ENCODE assay signal across 35 cellular contexts in genomic region chr17:74219576-74220133, GRCh38. TPM values are rescaled to one million over a fixed set of nuclear protein-coding genes. Genes with fewer than 3 reads are reported as not detected.
"Had no signal": no experiment of that assay in that cellular context is flagged by ENCODE, and none has a peak within 500 bp of the region (broad histone marks: within the 10 kb centered on the region; RNA-seq: fewer than 3 reads in every experiment).

No MANE protein-coding gene starts in this region.

- FAIRE-seq: frontal cortex, islet of Langerhans, TTC549 had no signal

- ATAC-seq: activated CD4-positive, CD25-positive, alpha-beta regulatory T cell treated with anti-CD3 and anti-CD28 coated beads, Interleukin-2, amount 50 U/mL, for 24 hours; left lung; mucosa of descending colon; natural killer cell treated with Interleukin-12 subunit alpha and Interleukin-12 subunit beta and Interleukin-15 and Interleukin-18, amount 100 ng/mL, for 72 hours; right lobe of liver; stimulated activated effector memory CD8-positive, alpha-beta T cell treated with anti-CD3 and anti-CD28 coated beads, Interleukin-12 subunit alpha, Interleukin-12 subunit beta, amount 100 ng/mL, for 72 hours had no signal

- DNase-seq: activated CD4-positive, alpha-beta T cell treated with anti-CD3 and anti-CD28 coated beads for 48 hours; activated CD4-positive, alpha-beta T cell treated with anti-CD3 and anti-CD28 coated beads, Interleukin-2, amount 50 U/mL, for 48 hours; activated CD8-positive, alpha-beta memory T cell treated with anti-CD3 and anti-CD28 coated beads for 24 hours; activated CD8-positive, alpha-beta memory T cell treated with anti-CD3 and anti-CD28 coated beads, Interleukin-2, amount 50 U/mL, for 4 hours; activated effector memory CD4-positive, alpha-beta T cell treated with anti-CD3 and anti-CD28 coated beads, Interleukin-2, amount 50 U/mL, for 16 hours; activated naive CD4-positive, alpha-beta T cell treated with anti-CD3 and anti-CD28 coated beads for 36 hours; activated naive CD8-positive, alpha-beta T cell treated with anti-CD3 and anti-CD28 coated beads for 36 hours; activated T-cell treated with anti-CD3 and anti-CD28 coated beads, Interleukin-2, amount 50 U/mL, for 1 hour; caudate nucleus; left lung; mucosa of descending colon; ovary; right lobe of liver; stimulated activated CD4-positive, alpha-beta T cell treated with anti-CD3 and anti-CD28 coated beads, Interleukin-4, amount 100 ng/mL, for 24 hours; upper lobe of left lung; WERI-Rb-1 had no signal

- H3K4me1 ChIP-seq: right lobe of liver, upper lobe of left lung had no signal

- H3K27ac ChIP-seq: ascending aorta, esophagus muscularis mucosa, left lung, neutrophil, ovary, right lobe of liver, skin epidermis, upper lobe of left lung, vagina, WERI-Rb-1 had no signal

- H3K9me3 ChIP-seq: ascending aorta, esophagus muscularis mucosa, left lung, mucosa of descending colon, neutrophil, ovary, right lobe of liver, upper lobe of left lung, vagina had no signal

- H3K9me3 Mint-ChIP-seq: activated naive CD4-positive, alpha-beta T cell treated with anti-CD3 and anti-CD28 coated beads for 36 hours; activated naive CD8-positive, alpha-beta T cell treated with anti-CD3 and anti-CD28 coated beads for 36 hours; activated T-helper 1 cell treated with anti-CD3 and anti-CD28 coated beads, Interleukin-12 subunit alpha, Interleukin-12 subunit beta, Interleukin-2, Interleukin-4 antibody, amounts not matched to agents 30 ng/mL and 10 ng/mL and 1 ng/mL, durations not matched to agents 14 hours and 24 hours and 36 hours; natural killer cell treated with Interleukin-12 subunit alpha and Interleukin-12 subunit beta and Interleukin-15 and Interleukin-18, amount 100 ng/mL, for 72 hours; stimulated activated effector memory CD8-positive, alpha-beta T cell treated with anti-CD3 and anti-CD28 coated beads, Interleukin-12 subunit alpha, Interleukin-12 subunit beta, amount 100 ng/mL, for 72 hours; stimulated activated naive CD8-positive, alpha-beta T cell treated with anti-CD3 and anti-CD28 coated beads, Interleukin-15, Interleukin-2, amounts not matched to agents 100 ng/mL and 50 ng/mL, for 24 hours had no signal

- H3K36me3 Mint-ChIP-seq: natural killer cell treated with Interleukin-12 subunit alpha and Interleukin-12 subunit beta and Interleukin-15 and Interleukin-18, amount 100 ng/mL, for 72 hours had no signal

- H3K27me3 Mint-ChIP-seq: activated naive CD8-positive, alpha-beta T cell treated with anti-CD3 and anti-CD28 coated beads for 36 hours; natural killer cell treated with Interleukin-12 subunit alpha and Interleukin-12 subunit beta and Interleukin-15 and Interleukin-18, amount 100 ng/mL, for 72 hours; stimulated activated naive CD8-positive, alpha-beta T cell treated with anti-CD3 and anti-CD28 coated beads, Interleukin-15, Interleukin-2, amounts not matched to agents 100 ng/mL and 50 ng/mL, for 24 hours had no signal

- H3K4me3 ChIP-seq: ascending aorta, esophagus muscularis mucosa, left lung, lung, mucosa of descending colon, ovary, right lobe of liver, skin epidermis, upper lobe of left lung, vagina had no signal

- H3K27me3 ChIP-seq: ascending aorta, esophagus muscularis mucosa, ovary, right lobe of liver, upper lobe of left lung, vagina had no signal

- H3K36me3 ChIP-seq: left lung, neutrophil, ovary, right lobe of liver, vagina had no signal

- H3K27ac Mint-ChIP-seq: activated naive CD4-positive, alpha-beta T cell treated with anti-CD3 and anti-CD28 coated beads for 36 hours; activated naive CD8-positive, alpha-beta T cell treated with anti-CD3 and anti-CD28 coated beads for 36 hours; activated T-helper 1 cell treated with anti-CD3 and anti-CD28 coated beads, Interleukin-12 subunit alpha, Interleukin-12 subunit beta, Interleukin-2, Interleukin-4 antibody, amounts not matched to agents 30 ng/mL and 10 ng/mL and 1 ng/mL, durations not matched to agents 14 hours and 24 hours and 36 hours; natural killer cell treated with Interleukin-12 subunit alpha and Interleukin-12 subunit beta and Interleukin-15 and Interleukin-18, amount 100 ng/mL, for 72 hours; progenitor cell of endocrine pancreas; stimulated activated effector memory CD8-positive, alpha-beta T cell treated with anti-CD3 and anti-CD28 coated beads, Interleukin-12 subunit alpha, Interleukin-12 subunit beta, amount 100 ng/mL, for 72 hours; stimulated activated naive CD8-positive, alpha-beta T cell treated with anti-CD3 and anti-CD28 coated beads, Interleukin-15, Interleukin-2, amounts not matched to agents 100 ng/mL and 50 ng/mL, for 24 hours had no signal

- H3K4me3 Mint-ChIP-seq: activated naive CD4-positive, alpha-beta T cell treated with anti-CD3 and anti-CD28 coated beads for 36 hours; activated naive CD8-positive, alpha-beta T cell treated with anti-CD3 and anti-CD28 coated beads for 36 hours; activated T-helper 1 cell treated with anti-CD3 and anti-CD28 coated beads, Interleukin-12 subunit alpha, Interleukin-12 subunit beta, Interleukin-2, Interleukin-4 antibody, amounts not matched to agents 30 ng/mL and 10 ng/mL and 1 ng/mL, durations not matched to agents 14 hours and 24 hours and 36 hours; natural killer cell treated with Interleukin-12 subunit alpha and Interleukin-12 subunit beta and Interleukin-15 and Interleukin-18, amount 100 ng/mL, for 72 hours; stimulated activated effector memory CD8-positive, alpha-beta T cell treated with anti-CD3 and anti-CD28 coated beads, Interleukin-12 subunit alpha, Interleukin-12 subunit beta, amount 100 ng/mL, for 72 hours; stimulated activated naive CD8-positive, alpha-beta T cell treated with anti-CD3 and anti-CD28 coated beads, Interleukin-15, Interleukin-2, amounts not matched to agents 100 ng/mL and 50 ng/mL, for 24 hours had no signal

RNA-seq across cellular contexts. Expression of gene DNAI2, which starts 54.4 kb away (rescaled TPM):
- total RNA-seq: activated naive CD8-positive, alpha-beta T cell treated with anti-CD3 and anti-CD28 coated beads for 36 hours; ascending aorta; esophagus muscularis mucosa; frontal cortex; mesenteric fat pad; mucosa of descending colon; myocyte; natural killer cell treated with Interleukin-12 subunit alpha and Interleukin-12 subunit beta and Interleukin-15 and Interleukin-18, amount 100 ng/mL, for 72 hours; progenitor cell of endocrine pancreas; renal cortical epithelial cell; right lobe of liver; subcutaneous adipose tissue; vagina had no signal
